Comparison of ENCODE assay signal across 1 cellular context in genomic region chr4:150987204-150987603, GRCh38.
TF ChIP-seq lines count a peak whose summit lies in the region.

No MANE protein-coding gene starts in this region.

TF ChIP-seq in WTC11, 78 proteins besides CTCF, POLR2A, EP300 and RAD21 (continued from another document):
- no peak for TF ChIP-seq ARID4B (CRISPR knock-in tag; IDR thresholded peaks at IDR 0.05; ENCODE audit: borderline replicate concordance)
- TF ChIP-seq ZNF263 (CRISPR knock-in tag; IDR thresholded peaks at IDR 0.05; ENCODE audit: low read depth), result no peak
- TF ChIP-seq NR2C2 (CRISPR knock-in tag; IDR thresholded peaks at IDR 0.05), result no peak
- no peak for TF ChIP-seq PRDM15 (CRISPR knock-in tag; IDR thresholded peaks at IDR 0.05)
- no peak for TF ChIP-seq CBFB (CRISPR knock-in tag; IDR thresholded peaks at IDR 0.05; ENCODE audit: low read depth)
- TF ChIP-seq ZNF232 (CRISPR knock-in tag; IDR thresholded peaks at IDR 0.05), result no peak
- TF ChIP-seq E2F5 (CRISPR knock-in tag; IDR thresholded peaks at IDR 0.05), result no peak
